ENCODE assay signal across 1 cellular context in genomic region chr20:33262658-33263065, GRCh38.
A peak's percentile ranks its signal among the peaks of the same experiment; 100 is the strongest.
TF ChIP-seq lines count a peak whose summit lies in the region.

No MANE protein-coding gene starts in this region.

TF ChIP-seq in K562, 482 proteins besides CTCF, POLR2A, EP300 and RAD21 (continued from another document):
- TF ChIP-seq PATZ1 (CRISPR knock-in tag; IDR thresholded peaks at IDR 0.05; ENCODE audit: borderline replicate concordance) (no peak), SAP30 (IDR thresholded peaks at IDR 0.05; ENCODE audit: borderline replicate concordance, insufficient read depth, low read depth, low read length, poor library complexity, severe bottlenecking) (no peak), CEBPG (CRISPR knock-in tag; IDR thresholded peaks at IDR 0.05) (no peak), CEBPG (tag; conservative IDR thresholded peaks at IDR 0.05 in 1 of 2, IDR thresholded peaks at IDR 0.05 in 1 of 2) (no peak), TAF15 (IDR thresholded peaks at IDR 0.05; ENCODE audit: low read depth, low read length) (no peak), ZBTB40 (IDR thresholded peaks at IDR 0.05) (no peak), ZBTB40 (CRISPR knock-in tag; IDR thresholded peaks at IDR 0.05) (no peak), NCOA2 (IDR thresholded peaks at IDR 0.05; ENCODE audit: partially characterized antibody in 2 of 2) (peak in 1 of 2 experiments; percentile 56), SRF (CRISPR knock-in tag; IDR thresholded peaks at IDR 0.05) (peak in 1 of 2 experiments; percentile 47; a peak in 1 of 4 replicates), NELFE (IDR thresholded peaks at IDR 0.05; ENCODE audit: insufficient read depth, insufficient read length) (no peak), ZNF449 (CRISPR knock-in tag; IDR thresholded peaks at IDR 0.05) (no peak), MEF2A (IDR thresholded peaks at IDR 0.05; ENCODE audit: control insufficient read depth, low read depth, low read length) (no peak), ZNF217 (CRISPR knock-in tag; IDR thresholded peaks at IDR 0.05) (no peak), USF2 (CRISPR knock-in tag; IDR thresholded peaks at IDR 0.05) (no peak), CREM (IDR thresholded peaks at IDR 0.05; ENCODE audit: low read depth) (peak; percentile 6; the same call in 1 of the 2 replicates), FUS (optimal IDR thresholded peaks at IDR 0.05; ENCODE audit: low read depth, low read length) (no peak), PCBP2 (IDR thresholded peaks at IDR 0.05; ENCODE audit: low read depth, low read length, poor library complexity, severe bottlenecking) (no peak), ETS2 (tag; IDR thresholded peaks at IDR 0.05; ENCODE audit: borderline replicate concordance, poor library complexity, severe bottlenecking) (no peak)
